1 cellular context compared by ENCODE assay signal in genomic region chr5:55159763-55160492, GRCh38.
TF ChIP-seq lines count a peak whose summit lies in the region.

A gene with protein sequence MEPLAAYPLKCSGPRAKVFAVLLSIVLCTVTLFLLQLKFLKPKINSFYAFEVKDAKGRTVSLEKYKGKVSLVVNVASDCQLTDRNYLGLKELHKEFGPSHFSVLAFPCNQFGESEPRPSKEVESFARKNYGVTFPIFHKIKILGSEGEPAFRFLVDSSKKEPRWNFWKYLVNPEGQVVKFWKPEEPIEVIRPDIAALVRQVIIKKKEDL (plus strand): TSS chr5:55160171. CDS start chr5:55160193, 22 bp downstream.

TF ChIP-seq in Ishikawa, 13 proteins besides CTCF, POLR2A, EP300 and RAD21 (continued from another document):
- no peak for TF ChIP-seq ZBTB7A (IDR thresholded peaks at IDR 0.05; ENCODE audit: low read depth)
- TF ChIP-seq FOXM1 (IDR thresholded peaks at IDR 0.05; ENCODE audit: borderline replicate concordance, low read depth): 0 out of 2 replicates have a peak, but pooled peaks have one; percentile 34
- no peak for TF ChIP-seq CREB1 (IDR thresholded peaks at IDR 0.05; ENCODE audit: low read depth)
- TF ChIP-seq TAF1 (IDR thresholded peaks at IDR 0.05; ENCODE audit: low read depth): peak; percentile 70; the same call in 1 of the 2 replicates
- TF ChIP-seq CEBPB (IDR thresholded peaks at IDR 0.05): peak; percentile 73
- TF ChIP-seq TEAD4 (IDR thresholded peaks at IDR 0.05): peak; percentile 84
- TF ChIP-seq YY1 (IDR thresholded peaks at IDR 0.05; ENCODE audit: low read depth): peak; percentile 85
- no peak for TF ChIP-seq NFIC (IDR thresholded peaks at IDR 0.05)
- peak; percentile 47; the same call in 1 of the 2 replicates for TF ChIP-seq MAX (IDR thresholded peaks at IDR 0.05)
TF ChIP-seq in Ishikawa: peak in this region for 6.
